40 cellular contexts compared by ENCODE assay signal in the genomic region with DNA sequence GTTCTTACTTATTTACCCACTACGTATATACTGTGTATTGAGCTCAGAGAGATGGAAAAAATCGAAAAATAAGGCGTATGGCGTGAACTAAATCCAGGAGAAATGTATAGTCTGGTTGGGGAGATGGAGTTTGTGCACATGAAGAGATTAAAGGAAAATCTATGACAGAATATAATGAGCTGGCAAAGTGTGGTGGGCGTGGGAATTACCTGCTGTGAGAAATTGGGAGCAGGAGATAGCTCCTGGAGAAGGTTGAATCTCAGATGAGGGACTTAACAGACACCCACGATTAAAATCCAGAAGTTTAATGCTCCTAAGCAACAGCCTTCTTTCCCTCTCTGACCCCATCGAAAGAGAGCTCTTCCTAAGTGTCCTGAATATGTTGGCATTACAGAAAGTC.
"Had no signal": no experiment of that assay in that cellular context is flagged by ENCODE, and none has a peak within 500 bp of the region (broad histone marks: within the 10 kb centered on the region; RNA-seq: fewer than 3 reads in every experiment).

No MANE protein-coding gene starts in this region.

- H3K36me3 ChIP-seq: adrenal gland, brain microvascular endothelial cell, breast epithelium had no signal

- H3K4me1 ChIP-seq: adrenal gland, ascending aorta, body of pancreas, breast epithelium had no signal

- DNase-seq: activated effector memory CD4-positive, alpha-beta T cell treated with anti-CD3 and anti-CD28 coated beads, Interleukin-2, amount 50 U/mL, for 16 hours; activated effector memory CD4-positive, alpha-beta T cell treated with Interleukin-2 at 50 U/mL for 16 hours; activated gamma-delta T cell; activated gamma-delta T cell treated with Interleukin-2 at 50 U/mL for 16 hours; activated naive CD4-positive, alpha-beta T cell; activated naive CD4-positive, alpha-beta T cell treated with anti-CD3 and anti-CD28 coated beads for 36 hours; activated naive CD4-positive, alpha-beta T cell treated with anti-CD3 and anti-CD28 coated beads, Interleukin-2, amount 10 ng/mL, durations not matched to agents 7 days and 5 days; activated naive CD4-positive, alpha-beta T cell treated with anti-CD3 and anti-CD28 coated beads, Interleukin-2, amount 50 U/mL, for 16 hours; activated naive CD4-positive, alpha-beta T cell treated with Interleukin-2 at 50 U/mL for 16 hours; activated naive CD8-positive, alpha-beta T cell treated with anti-CD3 and anti-CD28 coated beads for 36 hours; activated naive CD8-positive, alpha-beta T cell treated with anti-CD3 and anti-CD28 coated beads, Interleukin-2, amount 10 ng/mL, durations not matched to agents 7 days and 5 days; activated naive CD8-positive, alpha-beta T cell treated with anti-CD3 and anti-CD28 coated beads, Interleukin-2, amount 50 U/mL, for 24 hours; activated T-cell treated with anti-CD3 and anti-CD28 coated beads for 4 hours; activated T-cell treated with anti-CD3 and anti-CD28 coated beads, Interleukin-2, amount 50 U/mL, for 1 hour; activated T-cell treated with anti-CD3 and anti-CD28 coated beads, Interleukin-2, amount 50 U/mL, for 24 hours; activated T-cell treated with anti-CD3 and anti-CD28 coated beads, Interleukin-2, amount 50 U/mL, for 4 hours; activated T-cell treated with anti-CD3 and anti-CD28 coated beads, Interleukin-2, amount 50 U/mL, for 48 hours; activated T-cell treated with anti-CD3 and anti-CD28 coated beads, Interleukin-2, amount 50 U/mL, for 72 hours; adrenal gland; amniotic stem cell; amygdala; anterior cingulate cortex; aorta; body of pancreas; brain microvascular endothelial cell; central memory CD4-positive, alpha-beta T cell; cerebellar nuclear complex had no signal

- H3K27ac ChIP-seq: adrenal gland, ascending aorta, body of pancreas, brain microvascular endothelial cell, breast epithelium, cardiac muscle cell had no signal

- H3K27ac Mint-ChIP-seq: activated naive CD4-positive, alpha-beta T cell treated with anti-CD3 and anti-CD28 coated beads for 36 hours; activated naive CD4-positive, alpha-beta T cell treated with anti-CD3 and anti-CD28 coated beads, Interleukin-2, amount 10 ng/mL, durations not matched to agents 7 days and 5 days; activated naive CD4-positive, alpha-beta T cell treated with anti-CD3 and anti-CD28 coated beads, Interleukin-2, amount 50 U/mL, for 24 hours; activated naive CD4-positive, alpha-beta T cell treated with anti-CD3 and anti-CD28 coated beads, Interleukin-2, amount 50 U/mL, for 72 hours; activated naive CD8-positive, alpha-beta T cell; activated naive CD8-positive, alpha-beta T cell treated with anti-CD3 and anti-CD28 coated beads for 36 hours; activated naive CD8-positive, alpha-beta T cell treated with anti-CD3 and anti-CD28 coated beads, Interleukin-2, amount 10 ng/mL, durations not matched to agents 7 days and 5 days; activated naive CD8-positive, alpha-beta T cell treated with anti-CD3 and anti-CD28 coated beads, Interleukin-2, amount 50 U/mL, for 24 hours; activated T-cell treated with anti-CD3 and anti-CD28 coated beads, Interleukin-2, amount 50 U/mL, for 24 hours; activated T-cell treated with anti-CD3 and anti-CD28 coated beads, Interleukin-2, amount 50 U/mL, for 72 hours; activated T-helper 1 cell treated with anti-CD3 and anti-CD28 coated beads, Interleukin-12 subunit alpha, Interleukin-12 subunit beta, Interleukin-2, Interleukin-4 antibody, amounts not matched to agents 30 ng/mL and 10 ng/mL and 1 ng/mL, durations not matched to agents 14 hours and 24 hours and 36 hours; activated T-helper 17 cell treated with anti-CD3 and anti-CD28 coated beads, Interleukin-2, amount 50 U/mL, for 72 hours; activated T-helper 2 cell treated with anti-CD3 and anti-CD28 coated beads, Interferon-gamma antibody, Interleukin-2, Interleukin-4, amounts not matched to agents 10 μg/mL and 5 μg/mL and 100 μg/mL, durations not matched to agents 14 hours and 24 hours and 36 hours; brain had no signal

- FAIRE-seq: astrocyte, bronchial epithelial cell had no signal

- H3K9me3 ChIP-seq: adrenal gland, ascending aorta, body of pancreas, breast epithelium had no signal

- H3K4me3 Mint-ChIP-seq: activated naive CD4-positive, alpha-beta T cell treated with anti-CD3 and anti-CD28 coated beads for 36 hours; activated naive CD4-positive, alpha-beta T cell treated with anti-CD3 and anti-CD28 coated beads, Interleukin-2, amount 10 ng/mL, durations not matched to agents 7 days and 5 days; activated naive CD4-positive, alpha-beta T cell treated with anti-CD3 and anti-CD28 coated beads, Interleukin-2, amount 50 U/mL, for 24 hours; activated naive CD8-positive, alpha-beta T cell; activated naive CD8-positive, alpha-beta T cell treated with anti-CD3 and anti-CD28 coated beads for 36 hours; activated naive CD8-positive, alpha-beta T cell treated with anti-CD3 and anti-CD28 coated beads, Interleukin-2, amount 10 ng/mL, durations not matched to agents 7 days and 5 days; activated naive CD8-positive, alpha-beta T cell treated with anti-CD3 and anti-CD28 coated beads, Interleukin-2, amount 50 U/mL, for 24 hours; activated T-cell treated with anti-CD3 and anti-CD28 coated beads, Interleukin-2, amount 50 U/mL, for 24 hours; activated T-cell treated with anti-CD3 and anti-CD28 coated beads, Interleukin-2, amount 50 U/mL, for 4 hours; activated T-cell treated with anti-CD3 and anti-CD28 coated beads, Interleukin-2, amount 50 U/mL, for 72 hours; activated T-helper 1 cell treated with anti-CD3 and anti-CD28 coated beads, Interleukin-12 subunit alpha, Interleukin-12 subunit beta, Interleukin-2, Interleukin-4 antibody, amounts not matched to agents 30 ng/mL and 10 ng/mL and 1 ng/mL, durations not matched to agents 14 hours and 24 hours and 36 hours; activated T-helper 17 cell treated with anti-CD3 and anti-CD28 coated beads, Interleukin-2, amount 50 U/mL, for 72 hours; brain; central memory CD8-positive, alpha-beta T cell had no signal

- H3K36me3 Mint-ChIP-seq: activated naive CD4-positive, alpha-beta T cell treated with anti-CD3 and anti-CD28 coated beads, Interleukin-2, amount 10 ng/mL, durations not matched to agents 7 days and 5 days; activated naive CD4-positive, alpha-beta T cell treated with anti-CD3 and anti-CD28 coated beads, Interleukin-2, amount 50 U/mL, for 24 hours; activated naive CD4-positive, alpha-beta T cell treated with anti-CD3 and anti-CD28 coated beads, Interleukin-2, amount 50 U/mL, for 72 hours; activated naive CD8-positive, alpha-beta T cell; activated naive CD8-positive, alpha-beta T cell treated with anti-CD3 and anti-CD28 coated beads for 36 hours; activated naive CD8-positive, alpha-beta T cell treated with anti-CD3 and anti-CD28 coated beads, Interleukin-2, amount 10 ng/mL, durations not matched to agents 7 days and 5 days had no signal

- H3K4me1 Mint-ChIP-seq: activated naive CD4-positive, alpha-beta T cell treated with anti-CD3 and anti-CD28 coated beads, Interleukin-2, amount 10 ng/mL, durations not matched to agents 7 days and 5 days; activated naive CD4-positive, alpha-beta T cell treated with anti-CD3 and anti-CD28 coated beads, Interleukin-2, amount 50 U/mL, for 24 hours; activated naive CD8-positive, alpha-beta T cell treated with anti-CD3 and anti-CD28 coated beads for 36 hours; activated naive CD8-positive, alpha-beta T cell treated with anti-CD3 and anti-CD28 coated beads, Interleukin-2, amount 10 ng/mL, durations not matched to agents 7 days and 5 days; activated naive CD8-positive, alpha-beta T cell treated with anti-CD3 and anti-CD28 coated beads, Interleukin-2, amount 50 U/mL, for 24 hours; activated T-helper 17 cell treated with anti-CD3 and anti-CD28 coated beads, Interleukin-2, amount 50 U/mL, for 72 hours; brain; central memory CD8-positive, alpha-beta T cell had no signal

- H3K4me3 ChIP-seq: adrenal gland, ascending aorta, body of pancreas, breast epithelium, cardiac muscle cell had no signal

- H3K9me3 Mint-ChIP-seq: activated naive CD4-positive, alpha-beta T cell treated with anti-CD3 and anti-CD28 coated beads for 36 hours; activated naive CD4-positive, alpha-beta T cell treated with anti-CD3 and anti-CD28 coated beads, Interleukin-2, amount 10 ng/mL, durations not matched to agents 7 days and 5 days; activated naive CD4-positive, alpha-beta T cell treated with anti-CD3 and anti-CD28 coated beads, Interleukin-2, amount 50 U/mL, for 24 hours; activated naive CD4-positive, alpha-beta T cell treated with anti-CD3 and anti-CD28 coated beads, Interleukin-2, amount 50 U/mL, for 72 hours; activated naive CD8-positive, alpha-beta T cell treated with anti-CD3 and anti-CD28 coated beads for 36 hours; activated naive CD8-positive, alpha-beta T cell treated with anti-CD3 and anti-CD28 coated beads, Interleukin-2, amount 10 ng/mL, durations not matched to agents 7 days and 5 days; activated naive CD8-positive, alpha-beta T cell treated with anti-CD3 and anti-CD28 coated beads, Interleukin-2, amount 50 U/mL, for 24 hours; activated T-cell treated with anti-CD3 and anti-CD28 coated beads, Interleukin-2, amount 50 U/mL, for 24 hours; activated T-cell treated with anti-CD3 and anti-CD28 coated beads, Interleukin-2, amount 50 U/mL, for 4 hours; activated T-cell treated with anti-CD3 and anti-CD28 coated beads, Interleukin-2, amount 50 U/mL, for 72 hours; activated T-helper 1 cell treated with anti-CD3 and anti-CD28 coated beads, Interleukin-12 subunit alpha, Interleukin-12 subunit beta, Interleukin-2, Interleukin-4 antibody, amounts not matched to agents 30 ng/mL and 10 ng/mL and 1 ng/mL, durations not matched to agents 14 hours and 24 hours and 36 hours; activated T-helper 17 cell treated with anti-CD3 and anti-CD28 coated beads, Interleukin-2, amount 50 U/mL, for 72 hours; activated T-helper 2 cell treated with anti-CD3 and anti-CD28 coated beads, Interferon-gamma antibody, Interleukin-2, Interleukin-4, amounts not matched to agents 10 μg/mL and 5 μg/mL and 100 μg/mL, durations not matched to agents 14 hours and 24 hours and 36 hours; brain; central memory CD8-positive, alpha-beta T cell had no signal

- H3K27me3 ChIP-seq: adrenal gland, ascending aorta, body of pancreas, brain microvascular endothelial cell, breast epithelium, cardiac muscle cell had no signal
